8 cellular contexts compared by ENCODE assay signal in genomic region chrX:119880552-119881437, GRCh38. TPM values are rescaled to one million over a fixed set of nuclear protein-coding genes. Genes with fewer than 3 reads are reported as not detected.
DNase-seq lines count a peak whose midpoint lies in the region; ATAC-seq and TF ChIP-seq lines count a peak whose summit lies in the region.

No MANE protein-coding gene starts in this region.

- no peaks in the 10 kb centered on the region for H3K27me3 ChIP-seq in breast epithelium

- H3K9me3 ChIP-seq in breast epithelium, result no peaks in the 10 kb centered on the region

- H3K9me3 Mint-ChIP-seq in type B pancreatic cell, result no peaks in the 10 kb centered on the region

- ATAC-seq in GM21528 (IDR thresholded peaks at IDR 0.05; ENCODE audit: low FRiP score, unreplicated experiment) (peak; percentile 80), SK-N-SH treated with all-trans-retinoic acid at 6 μM for 48 hours (peak; percentile 99)

- in situ Hi-C loops in KBM-7 (cut with MboI; ENCODE audit: low pct_unique_long_range_greater_than_20kb, low sequenced_read_pairs), result no loop called here

- no peaks in the 10 kb centered on the region for H3K27me3 Mint-ChIP-seq in type B pancreatic cell

- TF ChIP-seq CTCF in breast epithelium (IDR thresholded peaks at IDR 0.05) (peak in 2 of 3 donors; percentile 26 to 28), type B pancreatic cell (conservative IDR thresholded peaks at IDR 0.05) (peak; percentile 71)

- H3K4me1 ChIP-seq in breast epithelium, result no peaks in the 10 kb centered on the region

- DNase-seq in NCI-H510A treated with DMSO at 0.1 percent for 48 hours (lab: John Stamatoyannopoulos, UW), result peak; percentile 6
- no peak for DNase-seq in NCI-H510A (lab: John Stamatoyannopoulos, UW)
- DNase-seq in KBM-7, result peak; percentile 83
- DNase-seq in breast epithelium (ENCODE audit: low spot score in 2 of 2), result no peak
- DNase-seq in left kidney (ENCODE audit: low read depth, low spot score), result peak; percentile 69
- DNase-seq in type B pancreatic cell (ENCODE audit: extremely low spot score, unreplicated experiment), result no peak

- H3K27ac ChIP-seq in breast epithelium, result no peak overlapping the region

- H3K4me3 ChIP-seq in breast epithelium, result no peak overlapping the region

- no peak overlapping the region for H3K4me3 Mint-ChIP-seq in type B pancreatic cell

- no peaks in the 10 kb centered on the region for H3K36me3 Mint-ChIP-seq in type B pancreatic cell

- intact Hi-C loops in breast epithelium (cut with DNase I; ENCODE audit: low total_unique reads), result no loop called here

- H3K4me1 Mint-ChIP-seq in type B pancreatic cell (ENCODE audit: unreplicated experiment), result no peaks in the 10 kb centered on the region

- TF ChIP-seq POLR2A in breast epithelium (IDR thresholded peaks at IDR 0.05), result no peak

- peak overlapping the region; percentile 10 for H3K27ac Mint-ChIP-seq in type B pancreatic cell

- H3K36me3 ChIP-seq in breast epithelium, result no peaks in the 10 kb centered on the region

TF ChIP-seq in SK-N-SH treated with all-trans-retinoic acid at 6 μM for 48 hours, 23 proteins besides CTCF, POLR2A, EP300 and RAD21:
- TF ChIP-seq RARB (CRISPR knock-in tag; IDR thresholded peaks at IDR 0.05), result no peak
- TF ChIP-seq ZNF8 (CRISPR knock-in tag; IDR thresholded peaks at IDR 0.05), result no peak
- no peak for TF ChIP-seq CREB5 (CRISPR knock-in tag; IDR thresholded peaks at IDR 0.05; ENCODE audit: low read depth)
- TF ChIP-seq PPARA (CRISPR knock-in tag; IDR thresholded peaks at IDR 0.05; ENCODE audit: borderline replicate concordance), result no peak
- TF ChIP-seq ARNTL (CRISPR knock-in tag; IDR thresholded peaks at IDR 0.05; ENCODE audit: borderline replicate concordance, low read depth), result no peak
- TF ChIP-seq, protein P1, sequence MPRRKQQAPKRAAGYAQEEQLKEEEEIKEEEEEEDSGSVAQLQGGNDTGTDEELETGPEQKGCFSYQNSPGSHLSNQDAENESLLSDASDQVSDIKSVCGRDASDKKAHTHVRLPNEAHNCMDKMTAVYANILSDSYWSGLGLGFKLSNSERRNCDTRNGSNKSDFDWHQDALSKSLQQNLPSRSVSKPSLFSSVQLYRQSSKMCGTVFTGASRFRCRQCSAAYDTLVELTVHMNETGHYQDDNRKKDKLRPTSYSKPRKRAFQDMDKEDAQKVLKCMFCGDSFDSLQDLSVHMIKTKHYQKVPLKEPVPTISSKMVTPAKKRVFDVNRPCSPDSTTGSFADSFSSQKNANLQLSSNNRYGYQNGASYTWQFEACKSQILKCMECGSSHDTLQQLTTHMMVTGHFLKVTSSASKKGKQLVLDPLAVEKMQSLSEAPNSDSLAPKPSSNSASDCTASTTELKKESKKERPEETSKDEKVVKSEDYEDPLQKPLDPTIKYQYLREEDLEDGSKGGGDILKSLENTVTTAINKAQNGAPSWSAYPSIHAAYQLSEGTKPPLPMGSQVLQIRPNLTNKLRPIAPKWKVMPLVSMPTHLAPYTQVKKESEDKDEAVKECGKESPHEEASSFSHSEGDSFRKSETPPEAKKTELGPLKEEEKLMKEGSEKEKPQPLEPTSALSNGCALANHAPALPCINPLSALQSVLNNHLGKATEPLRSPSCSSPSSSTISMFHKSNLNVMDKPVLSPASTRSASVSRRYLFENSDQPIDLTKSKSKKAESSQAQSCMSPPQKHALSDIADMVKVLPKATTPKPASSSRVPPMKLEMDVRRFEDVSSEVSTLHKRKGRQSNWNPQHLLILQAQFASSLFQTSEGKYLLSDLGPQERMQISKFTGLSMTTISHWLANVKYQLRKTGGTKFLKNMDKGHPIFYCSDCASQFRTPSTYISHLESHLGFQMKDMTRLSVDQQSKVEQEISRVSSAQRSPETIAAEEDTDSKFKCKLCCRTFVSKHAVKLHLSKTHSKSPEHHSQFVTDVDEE (CRISPR knock-in tag; IDR thresholded peaks at IDR 0.05), result no peak

RNA-seq across cellular contexts. Expression of gene NDUFA1, which starts 9.2 kb away (rescaled TPM):
- 10 to 100 TPM; 45.5 to 70.8 (median 47.5) TPM for total RNA-seq in breast epithelium
- 81.9 and 117 TPM in 2 replicates for total RNA-seq in type B pancreatic cell (ENCODE audit: low replicate concordance)

RNA-seq across cellular contexts. Expression of gene RNF113A, which starts 9.3 kb away (rescaled TPM):
- total RNA-seq in breast epithelium (10 to 100 TPM; 12.5 to 14.1 (median 13.5) TPM), type B pancreatic cell (ENCODE audit: low replicate concordance) (12.7 and 16.9 TPM in 2 replicates)

RNA-seq across cellular contexts. Expression of gene AKAP14, which starts 14.9 kb away (rescaled TPM):
- total RNA-seq in breast epithelium (not detected), type B pancreatic cell (ENCODE audit: low replicate concordance) (0.92 TPM in 1 of 2 replicates, not detected in the other)

RNA-seq across cellular contexts. Expression of gene UPF3B, which starts 28.0 kb away (rescaled TPM):
- 10 to 100 TPM in 1 of 3 donors, 1 to 10 TPM in 2; 7.5 to 10.8 (median 8.2) TPM for total RNA-seq in breast epithelium
- total RNA-seq in type B pancreatic cell (ENCODE audit: low replicate concordance), result 12.4 and 16.4 TPM in 2 replicates

Comparison
In these comparisons a context has a peak if more than half of its experiments do, and no peak if none do; other contexts are left out.
1. DNase-seq: peak in NCI-H510A treated with DMSO at 0.1 percent for 48 hours (single experiment), KBM-7 (single experiment) and left kidney (single experiment); none in NCI-H510A (single experiment), breast epithelium (0 of 2) and type B pancreatic cell (single experiment).